9 cellular contexts compared by ENCODE assay signal in genomic region chr20:50304501-50304856, GRCh38.
DNase-seq lines count a peak whose midpoint lies in the region; ATAC-seq and TF ChIP-seq lines count a peak whose summit lies in the region.
"Had no signal": no experiment of that assay in that cellular context is flagged by ENCODE, and none has a peak within 500 bp of the region (broad histone marks: within the 10 kb centered on the region; RNA-seq: fewer than 3 reads in every experiment).

No MANE protein-coding gene starts in this region.

- peak; percentile 85 for DNase-seq in HCEC 1CT
- peak; percentile 79 for DNase-seq in coronary artery (ENCODE audit: low spot score)
- no peak for DNase-seq in left lung
- no peak for DNase-seq in NCI-H774 (lab: John Stamatoyannopoulos, UW)
- DNase-seq in activated effector memory CD4-positive, alpha-beta T cell treated with anti-CD3 and anti-CD28 coated beads, Interleukin-2, amount 50 U/mL, for 16 hours = no peak
- DNase-seq in 8988T = no peak
- no peak for DNase-seq in NCI-H146 treated with DMSO at 0.1 percent for 48 hours (lab: John Stamatoyannopoulos, UW; ENCODE audit: unreplicated experiment)
- DNase-seq: T-cell had no signal

- H3K36me3 ChIP-seq in left lung = no peaks in the 10 kb centered on the region
- H3K36me3 ChIP-seq in stomach smooth muscle (ENCODE audit: control insufficient read depth in 2 of 2, insufficient read depth in 2 of 2, low read length in 2 of 2) = no peaks in the 10 kb centered on the region

- intact Hi-C loops in left lung (cut with DNase I) = no loop called here

- no peaks in the 10 kb centered on the region for H3K9me3 ChIP-seq in left lung
- H3K9me3 ChIP-seq in stomach smooth muscle (ENCODE audit: control insufficient read depth in 2 of 2, low read length in 2 of 2) = no peaks in the 10 kb centered on the region

- no peak overlapping the region for H3K4me3 ChIP-seq in coronary artery
- no peak overlapping the region for H3K4me3 ChIP-seq in left lung
- H3K4me3 ChIP-seq in stomach smooth muscle (ENCODE audit: low read length in 2 of 2) = peak overlapping the region in 1 of 2 donors; percentile 35

- H3K27ac ChIP-seq in coronary artery (peak overlapping the region; percentile 85 to 86), left lung (peak overlapping the region; percentile 82 to 86), stomach smooth muscle (ENCODE audit: low read length) (peak overlapping the region; percentile 99)

- TF ChIP-seq CTCF in coronary artery (IDR thresholded peaks at IDR 0.05) (no peak), left lung (IDR thresholded peaks at IDR 0.05) (no peak)

- no peaks in the 10 kb centered on the region for H3K27me3 ChIP-seq in left lung
- H3K27me3 ChIP-seq in stomach smooth muscle (ENCODE audit: control insufficient read depth in 1 of 2, insufficient read depth in 2 of 2, low read length in 2 of 2) = no peaks in the 10 kb centered on the region

- ATAC-seq in left lung = peak; percentile 10
- ATAC-seq: T-cell had no signal

- H3K4me1 ChIP-seq in left lung = peaks cover 45 to 68% of the 10 kb centered on the region in 2 donors
- peaks cover 52% of the 10 kb centered on the region for H3K4me1 ChIP-seq in stomach smooth muscle (ENCODE audit: control insufficient read depth, insufficient read depth, low read length)

- H3K9ac ChIP-seq in stomach smooth muscle (ENCODE audit: low read length in 2 of 2) = peak overlapping the region; percentile 70 to 72

Comparison
In these comparisons a context has a peak if more than half of its experiments do, and no peak if none do; other contexts are left out.
1. DNase-seq: peak in HCEC 1CT (single experiment) and coronary artery (single experiment); none in left lung (0 of 2), NCI-H774 (single experiment), activated effector memory CD4-positive, alpha-beta T cell treated with anti-CD3 and anti-CD28 coated beads, Interleukin-2, amount 50 U/mL, for 16 hours (single experiment), 8988T (single experiment) and NCI-H146 treated with DMSO at 0.1 percent for 48 hours (single experiment).
2. Peak in every context shown above with its lines, with median percentiles within 50 percentile points of each other: H3K27ac ChIP-seq.